18 cellular contexts compared by ENCODE assay signal in the genomic region with DNA sequence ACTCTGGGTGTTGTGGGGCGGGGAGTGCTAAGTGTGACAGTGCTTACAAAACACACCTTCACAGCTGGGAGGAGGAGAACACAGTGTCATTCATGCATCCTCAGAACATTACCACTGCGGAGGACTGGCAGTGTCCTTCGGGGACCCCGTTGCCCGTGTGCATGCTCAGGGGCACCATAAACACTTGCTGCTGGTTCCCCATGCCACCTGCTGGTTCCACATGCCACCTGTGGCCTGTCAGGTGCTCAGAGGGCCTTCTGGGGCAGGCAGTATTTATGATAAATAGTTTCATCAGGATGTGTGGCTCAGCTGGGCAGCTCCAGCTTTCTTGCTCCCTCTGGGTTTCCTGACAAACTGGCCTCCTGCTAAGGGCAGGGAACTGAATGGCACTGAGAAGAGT. TPM values are rescaled to one million over a fixed set of nuclear protein-coding genes. Genes with fewer than 3 reads are reported as not detected.
A peak's percentile ranks its signal among the peaks of the same experiment; 100 is the strongest.
DNase-seq lines count a peak whose midpoint lies in the region; ATAC-seq and TF ChIP-seq lines count a peak whose summit lies in the region.
"Had no signal": no experiment of that assay in that cellular context is flagged by ENCODE, and none has a peak within 500 bp of the region (broad histone marks: within the 10 kb centered on the region; RNA-seq: fewer than 3 reads in every experiment).

No MANE protein-coding gene starts in this region.

- H3K4me3 Mint-ChIP-seq in brain, result peak overlapping the region in 3 of 5 experiments; percentile 1 to 9 (median 6)
- H3K4me3 Mint-ChIP-seq: CD4-positive, alpha-beta memory T cell had no signal

- peaks cover 0 to 4% (median under 1%) of the 10 kb centered on the region in 5 experiments for H3K9me3 Mint-ChIP-seq in brain
- H3K9me3 Mint-ChIP-seq: CD4-positive, alpha-beta memory T cell had no signal

- H3K27ac Mint-ChIP-seq in brain, result peak overlapping the region in 4 of 5 experiments; percentile 43 to 87 (median 66)

- peaks cover 48% of the 10 kb centered on the region for H3K36me3 Mint-ChIP-seq in brain
- H3K36me3 Mint-ChIP-seq: CD4-positive, alpha-beta memory T cell had no signal

- H3K4me3 ChIP-seq in upper lobe of right lung, result no peak overlapping the region
- H3K4me3 ChIP-seq: GM23248 had no signal

- H3K36me3 ChIP-seq in upper lobe of right lung, result no peaks in the 10 kb centered on the region
- H3K36me3 ChIP-seq: BE2C had no signal

- no peaks in the 10 kb centered on the region for H3K9me3 ChIP-seq in upper lobe of right lung
- H3K9me3 ChIP-seq: BE2C had no signal

- intact Hi-C loops in upper lobe of right lung (cut with DNase I), result no loop called here

- TF ChIP-seq CTCF in brain (conservative IDR thresholded peaks at IDR 0.05), result no peak
- TF ChIP-seq CTCF in upper lobe of right lung (IDR thresholded peaks at IDR 0.05), result no peak

- H3K27me3 ChIP-seq in layer of hippocampus (ENCODE audit: control insufficient read depth, insufficient read depth, low read length), result no peaks in the 10 kb centered on the region
- no peaks in the 10 kb centered on the region for H3K27me3 ChIP-seq in upper lobe of right lung
- H3K27me3 ChIP-seq: BE2C had no signal

- peaks cover 16% of the 10 kb centered on the region for H3K4me1 ChIP-seq in upper lobe of right lung
- H3K4me1 ChIP-seq: BE2C had no signal

- H3K27ac ChIP-seq in layer of hippocampus (ENCODE audit: low read depth, low read length), result peak overlapping the region; percentile 43
- peak overlapping the region; percentile 48 for H3K27ac ChIP-seq in temporal lobe (ENCODE audit: low read depth, low read length)
- no peak overlapping the region for H3K27ac ChIP-seq in upper lobe of right lung
- H3K27ac ChIP-seq: GM23248 had no signal

- no peak for ATAC-seq in upper lobe of right lung

- no peaks in the 10 kb centered on the region for H3K27me3 Mint-ChIP-seq in brain

- DNase-seq in NCI-H146 (lab: John Stamatoyannopoulos, UW), result peak; percentile 63
- DNase-seq in upper lobe of right lung, result no peak
- DNase-seq in DMS 273 (lab: John Stamatoyannopoulos, UW; ENCODE audit: unreplicated experiment), result no peak
- no peak for DNase-seq in DMS53 (lab: John Stamatoyannopoulos, UW)
- DNase-seq: BE2C; CD4-positive, alpha-beta memory T cell; DND-41; GDM1; GM23248; KG1; NCI-H1048; NCI-H1694; NCI-H2107; NCI-H226; NCI-H774 had no signal

- H3K4me1 Mint-ChIP-seq in brain, result peaks cover 83% of the 10 kb centered on the region
- H3K4me1 Mint-ChIP-seq: CD4-positive, alpha-beta memory T cell had no signal

RNA-seq across cellular contexts. Expression of gene CELF2, which starts 32.1 kb away (rescaled TPM):
- polyA plus RNA-seq in brain (ENCODE audit: insufficient read depth, low read depth, low replicate concordance), result 19.5 TPM
- total RNA-seq in temporal lobe, result 129 TPM
- 110 TPM for total RNA-seq in upper lobe of right lung
